8 cellular contexts compared by ENCODE assay signal in the genomic region with DNA sequence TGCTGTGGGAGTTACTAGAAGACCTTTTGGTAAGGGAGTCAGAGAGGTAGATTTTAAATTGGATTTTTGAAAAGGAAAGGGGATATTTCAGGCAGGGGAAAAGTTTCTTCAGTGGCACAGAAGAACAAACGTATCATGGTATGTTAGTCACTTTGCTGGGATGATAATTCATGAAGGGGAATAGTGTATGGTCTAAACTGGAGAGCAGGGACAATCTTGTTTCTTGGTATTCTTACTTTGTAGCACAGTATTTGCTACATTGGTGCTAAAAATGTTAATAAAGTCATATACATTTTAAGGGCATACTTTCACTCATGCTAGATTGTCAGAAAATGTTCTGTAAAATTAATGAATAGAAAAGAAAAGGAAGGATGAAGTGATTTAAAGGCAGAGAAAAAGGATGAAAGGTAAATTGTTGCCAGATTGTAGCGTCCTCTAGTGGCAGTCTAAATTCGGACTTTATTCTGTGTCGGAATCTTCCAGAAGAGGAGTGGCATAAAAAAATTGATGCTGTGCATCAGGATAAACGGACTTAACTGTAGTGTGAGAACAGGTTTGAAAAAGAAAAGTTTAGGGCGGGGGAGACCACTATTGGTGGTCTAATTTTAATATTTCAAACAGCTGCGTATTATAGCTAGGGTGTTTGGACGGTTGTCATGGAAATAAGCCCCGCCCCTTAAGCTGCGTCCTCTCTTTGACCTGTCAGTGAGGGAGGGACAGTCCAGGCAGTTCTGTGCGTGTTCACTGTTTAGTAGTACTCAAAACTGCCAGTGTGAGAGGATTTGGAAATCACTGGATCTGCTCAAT. TPM values are rescaled to one million over a fixed set of nuclear protein-coding genes. Genes with fewer than 3 reads are reported as not detected.
DNase-seq lines count a peak whose midpoint lies in the region; ATAC-seq and TF ChIP-seq lines count a peak whose summit lies in the region.

A gene with protein sequence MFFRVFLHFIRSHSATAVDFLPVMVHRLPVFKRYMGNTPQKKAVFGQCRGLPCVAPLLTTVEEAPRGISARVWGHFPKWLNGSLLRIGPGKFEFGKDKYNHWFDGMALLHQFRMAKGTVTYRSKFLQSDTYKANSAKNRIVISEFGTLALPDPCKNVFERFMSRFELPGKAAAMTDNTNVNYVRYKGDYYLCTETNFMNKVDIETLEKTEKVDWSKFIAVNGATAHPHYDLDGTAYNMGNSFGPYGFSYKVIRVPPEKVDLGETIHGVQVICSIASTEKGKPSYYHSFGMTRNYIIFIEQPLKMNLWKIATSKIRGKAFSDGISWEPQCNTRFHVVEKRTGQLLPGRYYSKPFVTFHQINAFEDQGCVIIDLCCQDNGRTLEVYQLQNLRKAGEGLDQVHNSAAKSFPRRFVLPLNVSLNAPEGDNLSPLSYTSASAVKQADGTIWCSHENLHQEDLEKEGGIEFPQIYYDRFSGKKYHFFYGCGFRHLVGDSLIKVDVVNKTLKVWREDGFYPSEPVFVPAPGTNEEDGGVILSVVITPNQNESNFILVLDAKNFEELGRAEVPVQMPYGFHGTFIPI (plus strand): TSS at position 724 of the 807 bp plus-strand sequence. CDS start 90 bp downstream, outside the sequence.

- H3K4me3 ChIP-seq in Peyer's patch (peak within 1 kb of the TSS in 3 of 4 donors; percentile 6 to 50 (median 39)), osteoblast (ENCODE audit: insufficient read depth, low read length) (peak within 1 kb of the TSS; percentile 59)

- peak within 1 kb of the TSS; percentile 73 for H2AFZ ChIP-seq in osteoblast (ENCODE audit: low read length)

- peak within 1 kb of the TSS in 2 of 4 donors; percentile 4 to 65 for H3K27ac ChIP-seq in Peyer's patch
- H3K27ac ChIP-seq in osteoblast (ENCODE audit: low read depth, low read length) = peak within 1 kb of the TSS; percentile 64

- ATAC-seq in HG03571 (IDR thresholded peaks at IDR 0.05; ENCODE audit: unreplicated experiment) = peak; percentile 52

- DNase-seq in NCI-H345 (lab: John Stamatoyannopoulos, UW) (peak; percentile 25), NCI-H345 treated with DMSO at 0.1 percent for 48 hours (lab: John Stamatoyannopoulos, UW; ENCODE audit: unreplicated experiment) (no peak), Peyer's patch (peak; percentile 41 to 89 (median 74)), amniotic epithelial cell (ENCODE audit: low read depth) (peak; percentile 89), cardiac septum (ENCODE audit: low spot score) (peak; percentile 82), osteoblast (ENCODE audit: insufficient read length, low spot score, missing footprints) (peak; percentile 79), ureter (ENCODE audit: low spot score) (peak; percentile 88)

- H3K4me1 ChIP-seq in Peyer's patch = peaks cover 0 to 9% (median 3%) of the 10 kb centered on the region in 4 donors
- peaks cover 25% of the 10 kb centered on the region for H3K4me1 ChIP-seq in osteoblast (ENCODE audit: insufficient read depth, low read length)

- H3K9me3 ChIP-seq in Peyer's patch (no peaks in the 10 kb centered on the region), osteoblast (ENCODE audit: low read depth, low read length) (no peaks in the 10 kb centered on the region)

- intact Hi-C loops in cardiac septum (cut with DNase I) = loop anchor here (5.0 kb wide), 1 partner anchor 63 kb away; no protein-coding TSS in a partner anchor

- TF ChIP-seq POLR2A in Peyer's patch (IDR thresholded peaks at IDR 0.05) = no peak

- H3K79me2 ChIP-seq in osteoblast (ENCODE audit: insufficient read depth, low read length) = no peaks in the 10 kb centered on the region

- H3K36me3 ChIP-seq in Peyer's patch (no peaks in the 10 kb centered on the region), osteoblast (ENCODE audit: insufficient read depth, low read length) (no peaks in the 10 kb centered on the region)

- H3K27me3 ChIP-seq in Peyer's patch = no peaks in the 10 kb centered on the region
- peaks cover 3% of the 10 kb centered on the region for H3K27me3 ChIP-seq in osteoblast (ENCODE audit: insufficient read depth, low read length)

- peak within 1 kb of the TSS; percentile 82 for H3K4me2 ChIP-seq in osteoblast (ENCODE audit: insufficient read depth, low read length)

- TF ChIP-seq CTCF in Peyer's patch (IDR thresholded peaks at IDR 0.05) = peak; percentile 13 to 97 (median 85)
- peak; percentile 95 for TF ChIP-seq CTCF in osteoblast (IDR thresholded peaks at IDR 0.05; ENCODE audit: extremely low read depth, low read depth, low read length)

- no peaks in the 10 kb centered on the region for H4K20me1 ChIP-seq in osteoblast (ENCODE audit: insufficient read depth, low read length)

RNA-seq across cellular contexts. Expression of the gene that starts here (rescaled TPM):
- 10 to 100 TPM in 3 of 4 donors, 1 to 10 TPM in 1; 9.9 to 56.2 (median 25.4) TPM for total RNA-seq in Peyer's patch
- 67.8 TPM for total RNA-seq in cardiac septum
- total RNA-seq in osteoblast = 0.72 and 2.4 TPM in 2 replicates
- 8.7 TPM for total RNA-seq in ureter
